In genomic region chr16:68074850-68075249, GRCh38 we compare ENCODE assay signal across 10 cellular contexts. TPM values are rescaled to one million over a fixed set of nuclear protein-coding genes. Genes with fewer than 3 reads are reported as not detected.
DNase-seq lines count a peak whose midpoint lies in the region; ATAC-seq and TF ChIP-seq lines count a peak whose summit lies in the region.
"Had no signal": no experiment of that assay in that cellular context is flagged by ENCODE, and none has a peak within 500 bp of the region (broad histone marks: within the 10 kb centered on the region; RNA-seq: fewer than 3 reads in every experiment).

No MANE protein-coding gene starts in this region.

- peak overlapping the region; percentile 89 for H3K27ac Mint-ChIP-seq in activated CD4-positive, alpha-beta T cell treated with anti-CD3 and anti-CD28 coated beads, Interleukin-2, amount 10 ng/mL, durations not matched to agents 24 days and 14 days
- H3K27ac Mint-ChIP-seq in Caco-2 (ENCODE audit: unreplicated experiment), result no peak overlapping the region

- H3K36me3 ChIP-seq in hepatocyte (replicated peaks; ENCODE audit: insufficient read depth, low read depth) (no peaks in the 10 kb centered on the region), Caco-2 (ENCODE audit: control insufficient read depth, insufficient read depth, low read length) (peaks cover 12% of the 10 kb centered on the region)

- intact Hi-C loops in activated CD4-positive, alpha-beta T cell treated with anti-CD3 and anti-CD28 coated beads, Interleukin-2, amount 10 ng/mL, durations not matched to agents 24 days and 14 days (cut with micrococcal nuclease), result no loop called here
- intact Hi-C loops in sciatic nerve (cut with DNase I), result no loop called here
- intact Hi-C loops in Caco-2 (cut with micrococcal nuclease; ENCODE audit: unreplicated experiment), result no loop called here

- H3K4me1 Mint-ChIP-seq in activated CD4-positive, alpha-beta T cell treated with anti-CD3 and anti-CD28 coated beads, Interleukin-2, amount 10 ng/mL, durations not matched to agents 24 days and 14 days, result peaks cover 86% of the 10 kb centered on the region
- peaks cover 7% of the 10 kb centered on the region for H3K4me1 Mint-ChIP-seq in Caco-2 (ENCODE audit: low read depth, unreplicated experiment)

- peaks cover 6% of the 10 kb centered on the region for H3K9me3 Mint-ChIP-seq in activated CD4-positive, alpha-beta T cell treated with anti-CD3 and anti-CD28 coated beads, Interleukin-2, amount 10 ng/mL, durations not matched to agents 24 days and 14 days
- no peaks in the 10 kb centered on the region for H3K9me3 Mint-ChIP-seq in Caco-2 (ENCODE audit: unreplicated experiment)

- peaks cover 78% of the 10 kb centered on the region for H3K36me3 Mint-ChIP-seq in activated CD4-positive, alpha-beta T cell treated with anti-CD3 and anti-CD28 coated beads, Interleukin-2, amount 10 ng/mL, durations not matched to agents 24 days and 14 days (ENCODE audit: low read depth)
- H3K36me3 Mint-ChIP-seq in Caco-2 (ENCODE audit: insufficient read depth, unreplicated experiment), result peaks cover 33% of the 10 kb centered on the region

- no peak overlapping the region for H3K4me3 ChIP-seq in hepatocyte
- no peak overlapping the region for H3K4me3 ChIP-seq in Caco-2 (ENCODE audit: low read depth, low read length)
- H3K4me3 ChIP-seq: thoracic aorta had no signal

- peak overlapping the region; percentile 76 for H3K4me3 Mint-ChIP-seq in activated CD4-positive, alpha-beta T cell treated with anti-CD3 and anti-CD28 coated beads, Interleukin-2, amount 10 ng/mL, durations not matched to agents 24 days and 14 days
- no peak overlapping the region for H3K4me3 Mint-ChIP-seq in Caco-2 (ENCODE audit: unreplicated experiment)

- no peaks in the 10 kb centered on the region for H4K20me1 ChIP-seq in hepatocyte (ENCODE audit: insufficient read depth, poor library complexity, severe bottlenecking)

- TF ChIP-seq CTCF in hepatocyte (IDR thresholded peaks at IDR 0.05; ENCODE audit: poor library complexity) (no peak), Caco-2 (IDR thresholded peaks at IDR 0.05; ENCODE audit: insufficient read depth in 1 of 2, low read depth in 1 of 2, low read length in 1 of 2, severe bottlenecking in 1 of 2, unreplicated experiment in 1 of 2) (no peak)

- no peak overlapping the region for H3K27ac ChIP-seq in hepatocyte
- H3K27ac ChIP-seq: thoracic aorta had no signal

- WGBS in hepatocyte (ENCODE audit: low lambda C conversion rate, missing lambda C conversion rate), result 99% methylated on average over 4 of the region's 4 CpGs

- ATAC-seq in HG03196 (IDR thresholded peaks at IDR 0.05; ENCODE audit: unreplicated experiment) (peak; percentile 67), sciatic nerve (no peak)

- no peaks in the 10 kb centered on the region for H3K9me2 ChIP-seq in hepatocyte (replicated peaks; ENCODE audit: insufficient read depth)

- no TSS peak for BruUV-seq in Caco-2 (replicated peaks; lab: Mats Ljungman, UMichigan)

- H3K9me3 ChIP-seq in hepatocyte (ENCODE audit: low read depth) (no peaks in the 10 kb centered on the region), Caco-2 (no peaks in the 10 kb centered on the region)
- H3K9me3 ChIP-seq: thoracic aorta had no signal

- H3K4me1 ChIP-seq in hepatocyte (ENCODE audit: insufficient read depth), result peaks cover 1% of the 10 kb centered on the region
- H3K4me1 ChIP-seq in Caco-2, result peaks cover 17% of the 10 kb centered on the region

- CTCF ChIA-PET in Caco-2 (lab: Charles Lee), result no interaction called here

- H3K4me2 ChIP-seq in hepatocyte, result no peak overlapping the region

- no peaks in the 10 kb centered on the region for H3K79me2 ChIP-seq in hepatocyte

- H3K27me3 Mint-ChIP-seq in activated CD4-positive, alpha-beta T cell treated with anti-CD3 and anti-CD28 coated beads, Interleukin-2, amount 10 ng/mL, durations not matched to agents 24 days and 14 days, result no peaks in the 10 kb centered on the region
- no peaks in the 10 kb centered on the region for H3K27me3 Mint-ChIP-seq in Caco-2 (ENCODE audit: insufficient read depth, unreplicated experiment)

- peak; percentile 42 for DNase-seq in activated T-cell treated with anti-CD3 and anti-CD28 coated beads for 1 hour (ENCODE audit: low read depth)
- no peak for DNase-seq in activated T-cell treated with anti-CD3 and anti-CD28 coated beads for 4 hours
- peak; percentile 94 for DNase-seq in activated CD4-positive, alpha-beta T cell treated with anti-CD3 and anti-CD28 coated beads, Interleukin-2, amount 10 ng/mL, durations not matched to agents 24 days and 14 days
- peak; percentile 60 for DNase-seq in sciatic nerve (ENCODE audit: low spot score)
- DNase-seq in COR-L47 (lab: John Stamatoyannopoulos, UW), result no peak
- DNase-seq in hepatocyte (ENCODE audit: low spot score), result no peak
- no peak for DNase-seq in Caco-2

- H3K27me3 ChIP-seq in hepatocyte (no peaks in the 10 kb centered on the region), Caco-2 (replicated peaks; ENCODE audit: control insufficient read depth, insufficient read depth, low read length) (no peaks in the 10 kb centered on the region)

- POLR2A ChIA-PET in Caco-2 (lab: Charles Lee), result no interaction called here

- no peak overlapping the region for H2AFZ ChIP-seq in hepatocyte

RNA-seq across cellular contexts. Expression of gene NFATC3, which starts 10.3 kb away (rescaled TPM):
- total RNA-seq in activated CD4-positive, alpha-beta T cell treated with anti-CD3 and anti-CD28 coated beads, Interleukin-2, amount 10 ng/mL, durations not matched to agents 24 days and 14 days, result 143 and 146 TPM in 2 replicates
- total RNA-seq in sciatic nerve (66.4 TPM), hepatocyte (33.3 and 35.9 TPM in 2 replicates), Caco-2 (2022) (40.0 and 43.9 TPM in 2 replicates)
- polyA plus RNA-seq in hepatocyte, result 13.1 and 15.1 TPM in 2 replicates

RNA-seq across cellular contexts. Expression of gene DUS2, which starts 51.8 kb away (rescaled TPM):
- 35.3 and 42.6 TPM in 2 replicates for total RNA-seq in activated CD4-positive, alpha-beta T cell treated with anti-CD3 and anti-CD28 coated beads, Interleukin-2, amount 10 ng/mL, durations not matched to agents 24 days and 14 days
- total RNA-seq in sciatic nerve, result 14.7 TPM
- total RNA-seq in hepatocyte, result 11.8 and 12.2 TPM in 2 replicates
- 15.6 and 18.0 TPM in 2 replicates for polyA plus RNA-seq in hepatocyte
- 33.6 and 37.4 TPM in 2 replicates for total RNA-seq in Caco-2 (2022)

RNA-seq across cellular contexts. Expression of gene DDX28, which starts 51.8 kb away (rescaled TPM):
- 23.9 and 26.1 TPM in 2 replicates for total RNA-seq in activated CD4-positive, alpha-beta T cell treated with anti-CD3 and anti-CD28 coated beads, Interleukin-2, amount 10 ng/mL, durations not matched to agents 24 days and 14 days
- total RNA-seq in sciatic nerve, result 6.3 TPM
- 8.6 and 11.1 TPM in 2 replicates for total RNA-seq in hepatocyte
- polyA plus RNA-seq in hepatocyte, result 12.5 and 15.0 TPM in 2 replicates
- total RNA-seq in Caco-2 (2022), result 15.9 and 17.1 TPM in 2 replicates

RNA-seq across cellular contexts. Expression of gene DPEP2NB, which starts 59.1 kb away (rescaled TPM):
- not detected in 2 replicates for total RNA-seq in activated CD4-positive, alpha-beta T cell treated with anti-CD3 and anti-CD28 coated beads, Interleukin-2, amount 10 ng/mL, durations not matched to agents 24 days and 14 days
- total RNA-seq in sciatic nerve (not detected), hepatocyte (not detected in 2 replicates), Caco-2 (2022) (not detected in 2 replicates)
- polyA plus RNA-seq in hepatocyte, result not detected in 2 replicates
- total RNA-seq: thoracic aorta had no signal
- polyA plus RNA-seq: AG04450 had no signal

Comparison
In these comparisons a context has a peak if more than half of its experiments do, and no peak if none do; other contexts are left out.
1. DNase-seq: peak in activated T-cell treated with anti-CD3 and anti-CD28 coated beads for 1 hour (single experiment), activated CD4-positive, alpha-beta T cell treated with anti-CD3 and anti-CD28 coated beads, Interleukin-2, amount 10 ng/mL, durations not matched to agents 24 days and 14 days (single experiment) and sciatic nerve (single experiment); none in activated T-cell treated with anti-CD3 and anti-CD28 coated beads for 4 hours (single experiment), COR-L47 (single experiment), hepatocyte (single experiment) and Caco-2 (0 of 2).